Comparison of ENCODE assay signal across 11 cellular contexts in genomic region chr14:32381869-32382268, GRCh38. TPM values are rescaled to one million over a fixed set of nuclear protein-coding genes. Genes with fewer than 3 reads are reported as not detected.
"Had no signal": no experiment of that assay in that cellular context is flagged by ENCODE, and none has a peak within 500 bp of the region (broad histone marks: within the 10 kb centered on the region; RNA-seq: fewer than 3 reads in every experiment).

No MANE protein-coding gene starts in this region.

- H3K27me3 Mint-ChIP-seq: activated CD4-positive, alpha-beta memory T cell treated with anti-CD3 and anti-CD28 coated beads, Interleukin-2, amount 10 ng/mL, durations not matched to agents 7 days and 5 days; activated naive CD4-positive, alpha-beta T cell treated with anti-CD3 and anti-CD28 coated beads, Interleukin-2, amount 10 ng/mL, durations not matched to agents 7 days and 5 days; effector memory CD8-positive, alpha-beta T cell had no signal

- H3K4me1 Mint-ChIP-seq: immature natural killer cell had no signal

- DNase-seq: activated CD4-positive, alpha-beta memory T cell treated with anti-CD3 and anti-CD28 coated beads, Interleukin-2, amount 10 ng/mL, durations not matched to agents 7 days and 5 days; activated CD4-positive, alpha-beta T cell treated with anti-CD3 and anti-CD28 coated beads for 1 hour; activated CD8-positive, alpha-beta memory T cell treated with anti-CD3 and anti-CD28 coated beads, Interleukin-2, amount 50 U/mL, for 48 hours; activated naive CD4-positive, alpha-beta T cell treated with anti-CD3 and anti-CD28 coated beads, Interleukin-2, amount 10 ng/mL, durations not matched to agents 7 days and 5 days; adrenal gland; body of pancreas; effector memory CD8-positive, alpha-beta T cell; immature natural killer cell; left colon; naive thymus-derived CD4-positive, alpha-beta T cell; upper lobe of left lung had no signal

- H3K4me3 Mint-ChIP-seq: activated CD4-positive, alpha-beta memory T cell treated with anti-CD3 and anti-CD28 coated beads, Interleukin-2, amount 10 ng/mL, durations not matched to agents 7 days and 5 days; activated naive CD4-positive, alpha-beta T cell treated with anti-CD3 and anti-CD28 coated beads, Interleukin-2, amount 10 ng/mL, durations not matched to agents 7 days and 5 days; effector memory CD8-positive, alpha-beta T cell; immature natural killer cell; naive thymus-derived CD4-positive, alpha-beta T cell had no signal

- H3K27ac Mint-ChIP-seq: activated CD4-positive, alpha-beta memory T cell treated with anti-CD3 and anti-CD28 coated beads, Interleukin-2, amount 10 ng/mL, durations not matched to agents 7 days and 5 days; activated naive CD4-positive, alpha-beta T cell treated with anti-CD3 and anti-CD28 coated beads, Interleukin-2, amount 10 ng/mL, durations not matched to agents 7 days and 5 days; effector memory CD8-positive, alpha-beta T cell; immature natural killer cell; naive thymus-derived CD4-positive, alpha-beta T cell had no signal

- ATAC-seq: body of pancreas; effector memory CD8-positive, alpha-beta T cell; naive thymus-derived CD4-positive, alpha-beta T cell had no signal

- H3K9me3 Mint-ChIP-seq: activated CD4-positive, alpha-beta memory T cell treated with anti-CD3 and anti-CD28 coated beads, Interleukin-2, amount 10 ng/mL, durations not matched to agents 7 days and 5 days; activated naive CD4-positive, alpha-beta T cell treated with anti-CD3 and anti-CD28 coated beads, Interleukin-2, amount 10 ng/mL, durations not matched to agents 7 days and 5 days; naive thymus-derived CD4-positive, alpha-beta T cell had no signal

RNA-seq across cellular contexts. Expression of gene AKAP6, which starts 52.8 kb away (rescaled TPM):
- polyA plus RNA-seq: immature natural killer cell had no signal
